Comparison of ENCODE assay signal across 8 cellular contexts in the genomic region with DNA sequence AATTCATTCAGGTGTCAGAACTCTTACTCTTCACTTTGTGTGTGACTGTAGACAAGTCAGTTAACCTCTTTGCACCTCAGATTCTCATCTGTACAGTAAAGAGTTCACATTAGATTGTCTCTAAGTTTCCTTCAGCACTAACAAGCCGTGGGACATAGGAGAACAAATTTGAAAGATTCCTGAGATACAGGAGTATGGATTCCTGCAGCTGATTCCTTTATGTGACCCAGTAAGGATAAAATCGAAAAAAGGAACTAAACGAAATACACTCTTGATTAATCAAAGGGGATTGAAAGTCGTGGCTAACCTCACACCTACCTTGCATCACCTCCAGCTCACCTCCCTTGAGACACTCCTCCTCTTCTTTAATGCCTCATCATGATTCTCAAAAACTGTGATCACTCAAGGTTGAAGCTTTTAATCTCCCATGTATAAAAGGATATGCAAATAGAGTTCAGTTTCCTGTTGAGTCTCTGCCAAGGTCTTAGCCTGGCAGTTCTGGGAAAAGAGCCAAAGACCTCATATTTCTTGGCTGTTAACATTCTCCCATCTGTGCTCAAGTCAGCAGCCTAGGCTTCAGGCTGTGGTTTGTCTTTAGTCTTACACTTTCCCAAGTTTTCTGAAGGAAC.
DNase-seq lines count a peak whose midpoint lies in the region; ATAC-seq, FAIRE-seq and TF ChIP-seq lines count a peak whose summit lies in the region.

No MANE protein-coding gene starts in this region.

- no peak for ATAC-seq in HG02981 (IDR thresholded peaks at IDR 0.05; ENCODE audit: unreplicated experiment)
- no peak for ATAC-seq in stimulated activated naive CD8-positive, alpha-beta T cell treated with anti-CD3 and anti-CD28 coated beads, Interleukin-15, amount 100 ng/mL, for 72 hours

- TF ChIP-seq POLR2A in GM12892 (IDR thresholded peaks at IDR 0.05; ENCODE audit: low read depth, low read length): no peak

- H3K4me3 Mint-ChIP-seq in stimulated activated naive CD8-positive, alpha-beta T cell treated with anti-CD3 and anti-CD28 coated beads, Interleukin-15, amount 100 ng/mL, for 72 hours: no peak overlapping the region

- no peaks in the 10 kb centered on the region for H3K9me3 Mint-ChIP-seq in stimulated activated naive CD8-positive, alpha-beta T cell treated with anti-CD3 and anti-CD28 coated beads, Interleukin-15, amount 100 ng/mL, for 72 hours

- DNase-seq in GM12892 (ENCODE audit: insufficient read length) (no peak), NCI-H2227 treated with DMSO at 0.1 percent for 48 hours (lab: John Stamatoyannopoulos, UW) (peak; percentile 25), cerebellum (ENCODE audit: low spot score) (peak; percentile 76), middle frontal gyrus (ENCODE audit: extremely low spot score, low spot score) (peak; percentile 14)
- no peak for DNase-seq in stimulated activated CD4-positive, alpha-beta T cell treated with anti-CD3 and anti-CD28 coated beads, Interleukin-4, amount 100 ng/mL, for 4 hours
- no peak for DNase-seq in stimulated activated naive CD8-positive, alpha-beta T cell treated with anti-CD3 and anti-CD28 coated beads, Interleukin-15, amount 100 ng/mL, for 72 hours
- DNase-seq in activated T-cell treated with anti-CD3 and anti-CD28 coated beads, Interleukin-2, amount 50 U/mL, for 1 hour: no peak

- no peaks in the 10 kb centered on the region for H3K4me1 Mint-ChIP-seq in stimulated activated naive CD8-positive, alpha-beta T cell treated with anti-CD3 and anti-CD28 coated beads, Interleukin-15, amount 100 ng/mL, for 72 hours

- no peak overlapping the region for H3K27ac Mint-ChIP-seq in stimulated activated naive CD8-positive, alpha-beta T cell treated with anti-CD3 and anti-CD28 coated beads, Interleukin-15, amount 100 ng/mL, for 72 hours

- H3K27me3 Mint-ChIP-seq in stimulated activated naive CD8-positive, alpha-beta T cell treated with anti-CD3 and anti-CD28 coated beads, Interleukin-15, amount 100 ng/mL, for 72 hours: no peaks in the 10 kb centered on the region

- FAIRE-seq in GM12892 (lab: Jason Lieb, UNC): peak; percentile 46

Comparison
In these comparisons a context has a peak if more than half of its experiments do, and no peak if none do; other contexts are left out.
1. DNase-seq: peak in NCI-H2227 treated with DMSO at 0.1 percent for 48 hours (single experiment), cerebellum (single experiment) and middle frontal gyrus (single experiment); none in GM12892 (single experiment), stimulated activated CD4-positive, alpha-beta T cell treated with anti-CD3 and anti-CD28 coated beads, Interleukin-4, amount 100 ng/mL, for 4 hours (0 of 2), stimulated activated naive CD8-positive, alpha-beta T cell treated with anti-CD3 and anti-CD28 coated beads, Interleukin-15, amount 100 ng/mL, for 72 hours (0 of 2) and activated T-cell treated with anti-CD3 and anti-CD28 coated beads, Interleukin-2, amount 50 U/mL, for 1 hour (single experiment).